ENCODE assay signal across 9 cellular contexts in genomic region chr7:151851782-151852181, GRCh38. TPM values are rescaled to one million over a fixed set of nuclear protein-coding genes. Genes with fewer than 3 reads are reported as not detected.
DNase-seq lines count a peak whose midpoint lies in the region; ATAC-seq and TF ChIP-seq lines count a peak whose summit lies in the region.
"Had no signal": no experiment of that assay in that cellular context is flagged by ENCODE, and none has a peak within 500 bp of the region (broad histone marks: within the 10 kb centered on the region; RNA-seq: fewer than 3 reads in every experiment).

No MANE protein-coding gene starts in this region.

- no peak for TF ChIP-seq CTCF in RWPE2 (IDR thresholded peaks at IDR 0.05; ENCODE audit: poor library complexity, severe bottlenecking)

- no peaks in the 10 kb centered on the region for H3K27me3 Mint-ChIP-seq in T-helper 1 cell treated with Interleukin-12 subunit alpha and Interleukin-12 subunit beta and Interleukin-4 antibody, amounts not matched to agents 30 μg/mL and 1 μg/mL, for 36 hours (ENCODE audit: low read depth)
- no peaks in the 10 kb centered on the region for H3K27me3 Mint-ChIP-seq in stimulated activated naive B cell treated with anti-CD40 and anti-IgM and Interleukin-4, amounts not matched to agents 10 μg/mL and 1 μg/mL and 100 μg/mL, for 72 hours

- intact Hi-C loops in left cardiac atrium (cut with DNase I): no loop called here

- H3K36me3 Mint-ChIP-seq in T-helper 1 cell treated with Interleukin-12 subunit alpha and Interleukin-12 subunit beta and Interleukin-4 antibody, amounts not matched to agents 30 μg/mL and 1 μg/mL, for 36 hours (ENCODE audit: low read depth): no peaks in the 10 kb centered on the region
- H3K36me3 Mint-ChIP-seq in stimulated activated naive B cell treated with anti-CD40 and anti-IgM and Interleukin-4, amounts not matched to agents 10 μg/mL and 1 μg/mL and 100 μg/mL, for 72 hours: no peaks in the 10 kb centered on the region

- no peaks in the 10 kb centered on the region for H3K36me3 ChIP-seq in RWPE2 (ENCODE audit: low read depth)

- ATAC-seq in RWPE2 (ENCODE audit: low read depth): no peak
- peak; percentile 39 to 55 for ATAC-seq in left cardiac atrium
- peak; percentile 47 to 53 for ATAC-seq in stimulated activated naive B cell treated with anti-CD40 and anti-IgM and Interleukin-4, amounts not matched to agents 10 μg/mL and 1 μg/mL and 100 μg/mL, for 72 hours (replicated peaks)
- no peak for ATAC-seq in HG03439 (IDR thresholded peaks at IDR 0.05; ENCODE audit: unreplicated experiment)
- ATAC-seq in GM21723 (IDR thresholded peaks at IDR 0.05; ENCODE audit: unreplicated experiment): no peak

- H3K4me3 Mint-ChIP-seq in T-helper 1 cell treated with Interleukin-12 subunit alpha and Interleukin-12 subunit beta and Interleukin-4 antibody, amounts not matched to agents 30 μg/mL and 1 μg/mL, for 36 hours: peak overlapping the region; percentile 51
- peak overlapping the region; percentile 81 to 89 for H3K4me3 Mint-ChIP-seq in stimulated activated naive B cell treated with anti-CD40 and anti-IgM and Interleukin-4, amounts not matched to agents 10 μg/mL and 1 μg/mL and 100 μg/mL, for 72 hours
- H3K4me3 Mint-ChIP-seq: nephron had no signal

- DNase-seq in T-helper 1 cell (no peak), RWPE2 (ENCODE audit: low spot score) (peak; percentile 31), left cardiac atrium (no peak)
- DNase-seq in stimulated activated naive B cell treated with anti-CD40 and anti-IgM and Interleukin-4, amounts not matched to agents 10 μg/mL and 1 μg/mL and 100 μg/mL, for 72 hours: peak; percentile 14
- DNase-seq in activated effector memory CD4-positive, alpha-beta T cell treated with anti-CD3 and anti-CD28 coated beads, Interleukin-2, amount 50 U/mL, for 16 hours: no peak

- no peak overlapping the region for H3K4me3 ChIP-seq in RWPE2 (ENCODE audit: severe bottlenecking)

- H3K4me1 Mint-ChIP-seq in T-helper 1 cell treated with Interleukin-12 subunit alpha and Interleukin-12 subunit beta and Interleukin-4 antibody, amounts not matched to agents 30 μg/mL and 1 μg/mL, for 36 hours (ENCODE audit: low read depth): peaks cover 11% of the 10 kb centered on the region
- H3K4me1 Mint-ChIP-seq in stimulated activated naive B cell treated with anti-CD40 and anti-IgM and Interleukin-4, amounts not matched to agents 10 μg/mL and 1 μg/mL and 100 μg/mL, for 72 hours: peaks cover 22 to 38% of the 10 kb centered on the region in 2 donors
- H3K4me1 Mint-ChIP-seq: nephron had no signal

- no peaks in the 10 kb centered on the region for H3K9me3 Mint-ChIP-seq in T-helper 1 cell treated with Interleukin-12 subunit alpha and Interleukin-12 subunit beta and Interleukin-4 antibody, amounts not matched to agents 30 μg/mL and 1 μg/mL, for 36 hours
- no peaks in the 10 kb centered on the region for H3K9me3 Mint-ChIP-seq in stimulated activated naive B cell treated with anti-CD40 and anti-IgM and Interleukin-4, amounts not matched to agents 10 μg/mL and 1 μg/mL and 100 μg/mL, for 72 hours
- H3K9me3 Mint-ChIP-seq: nephron had no signal

- no peaks in the 10 kb centered on the region for H3K9me3 ChIP-seq in RWPE2 (ENCODE audit: severe bottlenecking)

- H3K27me3 ChIP-seq in RWPE2 (ENCODE audit: insufficient read depth, poor library complexity, severe bottlenecking): no peaks in the 10 kb centered on the region

- no peak overlapping the region for H3K27ac Mint-ChIP-seq in T-helper 1 cell treated with Interleukin-12 subunit alpha and Interleukin-12 subunit beta and Interleukin-4 antibody, amounts not matched to agents 30 μg/mL and 1 μg/mL, for 36 hours
- H3K27ac Mint-ChIP-seq in stimulated activated naive B cell treated with anti-CD40 and anti-IgM and Interleukin-4, amounts not matched to agents 10 μg/mL and 1 μg/mL and 100 μg/mL, for 72 hours: peak overlapping the region; percentile 96
- H3K27ac Mint-ChIP-seq: nephron had no signal

- no peak overlapping the region for H3K27ac ChIP-seq in RWPE2 (ENCODE audit: poor library complexity, severe bottlenecking)

- no peaks in the 10 kb centered on the region for H3K4me1 ChIP-seq in RWPE2 (ENCODE audit: insufficient read depth, poor library complexity, severe bottlenecking)

RNA-seq across cellular contexts. Expression of gene PRKAG2, which starts 25.1 kb away (rescaled TPM):
- total RNA-seq in left cardiac atrium: 100 to 1,000 TPM; 141 to 253 TPM

Comparison
In these comparisons a context has a peak if more than half of its experiments do, and no peak if none do; other contexts are left out.
1. DNase-seq: peak in RWPE2 (single experiment) and stimulated activated naive B cell treated with anti-CD40 and anti-IgM and Interleukin-4, amounts not matched to agents 10 μg/mL and 1 μg/mL and 100 μg/mL, for 72 hours (single experiment); none in T-helper 1 cell (0 of 5), left cardiac atrium (single experiment) and activated effector memory CD4-positive, alpha-beta T cell treated with anti-CD3 and anti-CD28 coated beads, Interleukin-2, amount 50 U/mL, for 16 hours (single experiment).
2. ATAC-seq: peak in left cardiac atrium (2 of 2) and stimulated activated naive B cell treated with anti-CD40 and anti-IgM and Interleukin-4, amounts not matched to agents 10 μg/mL and 1 μg/mL and 100 μg/mL, for 72 hours (2 of 2); none in RWPE2 (single experiment), HG03439 (single experiment) and GM21723 (single experiment).